Comparison of ENCODE assay signal across 23 cellular contexts in the genomic region with DNA sequence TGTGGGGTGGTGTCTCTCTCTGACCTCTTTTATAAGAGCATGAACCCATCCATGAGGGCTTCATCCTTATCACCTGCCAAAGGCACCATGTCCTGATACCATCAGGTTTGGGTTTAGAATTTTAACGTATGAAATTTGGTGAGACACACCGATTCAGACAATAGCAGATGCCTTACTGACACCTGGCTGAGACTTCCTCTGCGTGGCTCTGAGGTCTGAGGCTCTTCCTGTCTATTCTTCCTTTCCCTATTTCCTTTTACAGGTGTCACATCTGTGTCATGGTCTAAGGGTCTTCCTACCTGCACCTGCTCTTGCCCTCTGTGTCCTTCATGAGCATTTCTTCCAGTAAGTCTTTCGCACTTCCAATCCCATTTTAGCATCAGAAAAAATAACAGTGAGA.
DNase-seq lines count a peak whose midpoint lies in the region; ATAC-seq, FAIRE-seq and TF ChIP-seq lines count a peak whose summit lies in the region.
"Had no signal": no experiment of that assay in that cellular context is flagged by ENCODE, and none has a peak within 500 bp of the region (broad histone marks: within the 10 kb centered on the region; RNA-seq: fewer than 3 reads in every experiment).

No MANE protein-coding gene starts in this region.

- H3K27me3 ChIP-seq in MM.1S (replicated peaks; ENCODE audit: insufficient read depth, low read length) (no peaks in the 10 kb centered on the region), thymus (ENCODE audit: control insufficient read depth, insufficient read depth) (no peaks in the 10 kb centered on the region), mesendoderm (ENCODE audit: insufficient read depth, low read length, poor library complexity) (no peaks in the 10 kb centered on the region)
- H3K27me3 ChIP-seq: BE2C had no signal

- 19% methylated on average over 4 of the region's 4 CpGs for WGBS in thymus
- WGBS in mesendoderm (ENCODE audit: extremely low coverage, insufficient coverage, low lambda C conversion rate): no CpG with 5 or more reads among the region's 4 CpGs

- H3K36me3 Mint-ChIP-seq in effector memory CD8-positive, alpha-beta T cell (ENCODE audit: insufficient read depth): no peaks in the 10 kb centered on the region
- H3K36me3 Mint-ChIP-seq: CD4-positive, CD25-positive, alpha-beta regulatory T cell; CD8-positive, alpha-beta memory T cell had no signal

- H3K4me2 ChIP-seq in MM.1S (ENCODE audit: low read depth, low read length): peak overlapping the region; percentile 27; the same call in 1 of the 2 replicates
- no peak overlapping the region for H3K4me2 ChIP-seq in mesendoderm (ENCODE audit: low read length)

- H3K27ac ChIP-seq in MM.1S (ENCODE audit: low read length): peak overlapping the region; percentile 48; the same call in 1 of the 2 replicates
- H3K27ac ChIP-seq in thymus (ENCODE audit: low read depth): peak overlapping the region; percentile 74
- no peak overlapping the region for H3K27ac ChIP-seq in mesendoderm (ENCODE audit: low read depth, low read length)

- H3K4me3 ChIP-seq in MM.1S (ENCODE audit: low read length) (no peak overlapping the region), thymus (ENCODE audit: low read length) (no peak overlapping the region), mesendoderm (ENCODE audit: low read length) (no peak overlapping the region)

- H2AFZ ChIP-seq in MM.1S (ENCODE audit: low read length): peak overlapping the region; percentile 39; the same call in 1 of the 2 replicates

- no peaks in the 10 kb centered on the region for H3F3A ChIP-seq in MM.1S (ENCODE audit: insufficient read depth, low read length)

- H3K4me1 ChIP-seq in MM.1S (ENCODE audit: low read length) (peaks cover 16% of the 10 kb centered on the region), thymus (ENCODE audit: control insufficient read depth, insufficient read depth, low read length) (peaks cover 24% of the 10 kb centered on the region), mesendoderm (ENCODE audit: control insufficient read depth, low read depth, low read length) (no peaks in the 10 kb centered on the region)
- H3K4me1 ChIP-seq: BE2C had no signal

- no peak overlapping the region for H3K23ac ChIP-seq in mesendoderm (ENCODE audit: low read length)

- peak; percentile 31 for FAIRE-seq in GM18507 (lab: Jason Lieb, UNC)
- FAIRE-seq in GM12892 (lab: Jason Lieb, UNC): no peak
- FAIRE-seq: G401.6, GM12891, GM19239, H1, HepG2 had no signal

- no peak overlapping the region for H4K8ac ChIP-seq in mesendoderm (ENCODE audit: low read depth, low read length)

- no peak overlapping the region for H4K5ac ChIP-seq in mesendoderm (ENCODE audit: low read length)

- H3K9me2 ChIP-seq in MM.1S (replicated peaks; ENCODE audit: insufficient read depth, low read length): no peaks in the 10 kb centered on the region

- H3K9ac ChIP-seq in MM.1S (ENCODE audit: low read length): no peak overlapping the region
- H3K9ac ChIP-seq in mesendoderm (ENCODE audit: low read length): no peak overlapping the region

- H3K56ac ChIP-seq in mesendoderm (ENCODE audit: low read length): no peak overlapping the region

- H3K79me2 ChIP-seq in MM.1S (ENCODE audit: low read length) (no peaks in the 10 kb centered on the region), mesendoderm (ENCODE audit: control insufficient read depth, insufficient read depth, low read length) (no peaks in the 10 kb centered on the region)

- no peaks in the 10 kb centered on the region for H3K79me1 ChIP-seq in mesendoderm (ENCODE audit: low read length)

- TF ChIP-seq POLR2A in GM12892 (IDR thresholded peaks at IDR 0.05; ENCODE audit: low read depth, low read length): no peak

- no peak for TF ChIP-seq CTCF in MM.1S (IDR thresholded peaks at IDR 0.05; ENCODE audit: low read length)

- H3K4me1 Mint-ChIP-seq in effector memory CD8-positive, alpha-beta T cell (ENCODE audit: low read depth in 2 of 2): peaks cover 0 to 2% of the 10 kb centered on the region in 2 donors
- H3K4me1 Mint-ChIP-seq: H9 had no signal

- H2BK120ac ChIP-seq in mesendoderm (ENCODE audit: low read depth, low read length): no peak overlapping the region

- ATAC-seq in effector memory CD8-positive, alpha-beta T cell (replicated peaks): peak; percentile 16
- ATAC-seq: HepG2 had no signal

- H2BK15ac ChIP-seq in mesendoderm (replicated peaks; ENCODE audit: low read depth): no peak overlapping the region

- no peak overlapping the region for H3K27ac Mint-ChIP-seq in effector memory CD8-positive, alpha-beta T cell
- H3K27ac Mint-ChIP-seq: CD4-positive, CD25-positive, alpha-beta regulatory T cell; CD8-positive, alpha-beta memory T cell; H9 had no signal

- H2AK5ac ChIP-seq in mesendoderm (ENCODE audit: low read length): no peak overlapping the region

- H3K18ac ChIP-seq in mesendoderm (ENCODE audit: low read length): no peak overlapping the region

- no peaks in the 10 kb centered on the region for H4K20me1 ChIP-seq in MM.1S (ENCODE audit: insufficient read depth, low read length)

- H3K4ac ChIP-seq in mesendoderm (ENCODE audit: low read depth, low read length): no peak overlapping the region

- no peaks in the 10 kb centered on the region for H3K27me3 Mint-ChIP-seq in effector memory CD8-positive, alpha-beta T cell
- H3K27me3 Mint-ChIP-seq: CD4-positive, CD25-positive, alpha-beta regulatory T cell; CD8-positive, alpha-beta memory T cell; IgD-negative memory B cell had no signal

- H2BK5ac ChIP-seq in mesendoderm (ENCODE audit: low read length): no peak overlapping the region

- no peak overlapping the region for H3K4me3 Mint-ChIP-seq in effector memory CD8-positive, alpha-beta T cell
- H3K4me3 Mint-ChIP-seq: CD4-positive, CD25-positive, alpha-beta regulatory T cell; H9 had no signal

- H3K9me3 Mint-ChIP-seq in effector memory CD8-positive, alpha-beta T cell: peaks cover 2 to 12% of the 10 kb centered on the region in 2 donors

- H3K36me3 ChIP-seq in MM.1S (replicated peaks; ENCODE audit: insufficient read depth, low read length): no peaks in the 10 kb centered on the region
- no peaks in the 10 kb centered on the region for H3K36me3 ChIP-seq in thymus (ENCODE audit: control insufficient read depth, insufficient read depth)
- no peaks in the 10 kb centered on the region for H3K36me3 ChIP-seq in mesendoderm (ENCODE audit: control insufficient read depth, insufficient read depth, low read length)
- H3K36me3 ChIP-seq: BE2C had no signal

- H3K9me3 ChIP-seq in MM.1S (replicated peaks; ENCODE audit: insufficient read depth, low read length): no peaks in the 10 kb centered on the region
- no peaks in the 10 kb centered on the region for H3K9me3 ChIP-seq in thymus (ENCODE audit: control insufficient read depth)

- DNase-seq in GM18507 (ENCODE audit: extremely low spot score, insufficient read length, low read depth): no peak
- peak; percentile 66 for DNase-seq in MM.1S
- DNase-seq in effector memory CD8-positive, alpha-beta T cell: no peak
- no peak for DNase-seq in GM12892 (ENCODE audit: insufficient read length)
- no peak for DNase-seq in GM19238 (ENCODE audit: insufficient read length, low spot score)
- DNase-seq in mesendoderm: no peak
- DNase-seq: BE2C; C1 segment of cervical spinal cord; CD4-positive, CD25-positive, alpha-beta regulatory T cell; CD8-positive, alpha-beta memory T cell; COR-L47; DMS 273 treated with DMSO at 0.1 percent for 48 hours; DMS53; DND-41; KG1 had no signal
